1 cellular context compared by ENCODE assay signal in the genomic region with DNA sequence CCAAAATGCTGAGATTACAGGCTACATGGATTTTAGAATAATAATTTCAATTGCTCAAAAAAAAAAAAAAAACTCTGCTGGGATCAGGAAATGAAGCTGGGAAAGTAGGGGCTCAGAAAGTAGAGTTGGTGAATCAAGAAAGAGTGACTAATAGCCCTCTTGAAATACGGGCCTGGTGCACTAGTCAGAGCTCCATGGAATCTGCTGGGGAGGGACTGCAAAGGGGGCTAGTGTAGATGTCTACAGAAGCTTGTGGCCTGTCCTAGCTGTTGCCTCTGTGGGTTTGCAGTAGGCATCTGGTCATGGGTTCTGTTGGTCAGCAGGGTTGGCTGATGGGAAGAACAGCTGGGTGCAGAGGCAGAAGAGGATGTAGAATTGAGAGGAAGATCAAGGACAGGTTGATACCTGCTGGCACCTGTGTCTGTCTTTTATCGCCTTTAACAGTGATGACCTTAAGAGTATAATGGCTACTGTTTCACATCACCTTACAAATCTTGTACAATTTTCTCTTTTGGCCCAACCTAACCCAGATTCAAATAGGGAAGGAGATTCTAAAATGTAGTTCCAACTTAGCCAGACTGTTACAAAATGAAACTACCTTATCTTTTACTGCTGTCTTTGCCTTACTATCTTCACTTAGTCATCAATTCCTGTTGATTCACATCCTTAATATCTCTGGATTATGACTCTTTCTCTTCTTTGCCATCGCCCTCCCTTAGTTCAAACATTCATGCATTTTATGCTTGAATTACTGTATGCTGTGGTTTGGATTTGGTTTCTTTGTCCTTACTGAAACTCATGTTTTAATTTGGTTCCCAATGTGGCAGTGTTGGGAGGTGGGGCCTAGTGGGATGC.
A peak's percentile ranks its signal among the peaks of the same experiment; 100 is the strongest.
TF ChIP-seq lines count a peak whose summit lies in the region.

No MANE protein-coding gene starts in this region.

TF ChIP-seq in IMR-90, 13 proteins besides CTCF, POLR2A, EP300 and RAD21:
- TF ChIP-seq, protein P1, sequence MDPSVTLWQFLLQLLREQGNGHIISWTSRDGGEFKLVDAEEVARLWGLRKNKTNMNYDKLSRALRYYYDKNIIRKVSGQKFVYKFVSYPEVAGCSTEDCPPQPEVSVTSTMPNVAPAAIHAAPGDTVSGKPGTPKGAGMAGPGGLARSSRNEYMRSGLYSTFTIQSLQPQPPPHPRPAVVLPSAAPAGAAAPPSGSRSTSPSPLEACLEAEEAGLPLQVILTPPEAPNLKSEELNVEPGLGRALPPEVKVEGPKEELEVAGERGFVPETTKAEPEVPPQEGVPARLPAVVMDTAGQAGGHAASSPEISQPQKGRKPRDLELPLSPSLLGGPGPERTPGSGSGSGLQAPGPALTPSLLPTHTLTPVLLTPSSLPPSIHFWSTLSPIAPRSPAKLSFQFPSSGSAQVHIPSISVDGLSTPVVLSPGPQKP (IDR thresholded peaks at IDR 0.05; ENCODE audit: borderline replicate concordance, low read depth, low read length) = no peak
- TF ChIP-seq MAFK (IDR thresholded peaks at IDR 0.05; ENCODE audit: low read depth, low read length) = peak; percentile 63
- no peak for TF ChIP-seq NFE2L2 (IDR thresholded peaks at IDR 0.05; ENCODE audit: low read depth, low read length)
- TF ChIP-seq FOS (IDR thresholded peaks at IDR 0.05; ENCODE audit: low read depth, low read length) = peak; percentile 70; the same call in 1 of the 2 replicates
